In genomic region chr22:28600546-28601143, GRCh38 we compare ENCODE assay signal across 9 cellular contexts.
DNase-seq lines count a peak whose midpoint lies in the region; ATAC-seq and TF ChIP-seq lines count a peak whose summit lies in the region.
"Had no signal": no experiment of that assay in that cellular context is flagged by ENCODE, and none has a peak within 500 bp of the region (broad histone marks: within the 10 kb centered on the region; RNA-seq: fewer than 3 reads in every experiment).

No MANE protein-coding gene starts in this region.

- H3K9me2 ChIP-seq in Loucy (replicated peaks; ENCODE audit: low read depth, low read length) (no peaks in the 10 kb centered on the region), neural cell (ENCODE audit: insufficient read depth, low read length) (no peaks in the 10 kb centered on the region)

- ATAC-seq in GM18861 (IDR thresholded peaks at IDR 0.05; ENCODE audit: unreplicated experiment), result no peak
- ATAC-seq in HG02588 (IDR thresholded peaks at IDR 0.05; ENCODE audit: unreplicated experiment), result no peak

- H3F3A ChIP-seq in Loucy (ENCODE audit: low read depth) (no peaks in the 10 kb centered on the region), neural cell (ENCODE audit: insufficient read depth, low read length, poor library complexity, severe bottlenecking) (no peaks in the 10 kb centered on the region)

- TF ChIP-seq CTCF in Loucy (conservative IDR thresholded peaks at IDR 0.05; ENCODE audit: low read length) (peak; percentile 70), neural cell (IDR thresholded peaks at IDR 0.05; ENCODE audit: poor library complexity, severe bottlenecking) (peak; percentile 75)

- DNase-seq in EH (ENCODE audit: low read depth) (peak; percentile 65), RPMI7951 (ENCODE audit: low read depth) (peak; percentile 45), erythroblast (lab: John Stamatoyannopoulos, UW) (peak; percentile 55 to 73)
- no peak for DNase-seq in activated naive CD4-positive, alpha-beta T cell treated with Interleukin-2 at 50 U/mL for 16 hours

- H3K9ac ChIP-seq in Loucy (ENCODE audit: low read depth, low read length, poor library complexity, severe bottlenecking) (no peak overlapping the region), neural cell (ENCODE audit: low read length) (no peak overlapping the region)

- H3K79me2 ChIP-seq in Loucy (ENCODE audit: insufficient read depth, low read length) (no peaks in the 10 kb centered on the region), neural cell (replicated peaks; ENCODE audit: insufficient read depth, low read length) (no peaks in the 10 kb centered on the region)

- no peak overlapping the region for H3K27ac ChIP-seq in neural cell (ENCODE audit: low read length)
- H3K27ac ChIP-seq: skin epidermis had no signal

- H3K36me3 ChIP-seq in Loucy (ENCODE audit: insufficient read depth, low read length) (no peaks in the 10 kb centered on the region), neural cell (ENCODE audit: insufficient read depth, low read length) (no peaks in the 10 kb centered on the region)

- TF ChIP-seq RAD21 in neural cell (conservative IDR thresholded peaks at IDR 0.05), result peak; percentile 83

- TF ChIP-seq EP300 in neural cell (conservative IDR thresholded peaks at IDR 0.05; ENCODE audit: poor library complexity, severe bottlenecking), result no peak

- H4K20me1 ChIP-seq in Loucy (ENCODE audit: insufficient read depth, low read length, poor library complexity, severe bottlenecking), result no peaks in the 10 kb centered on the region
- no peaks in the 10 kb centered on the region for H4K20me1 ChIP-seq in neural cell (ENCODE audit: insufficient read depth)

- H3K4me3 ChIP-seq in Loucy (ENCODE audit: low read length, poor library complexity, severe bottlenecking) (no peak overlapping the region), neural cell (ENCODE audit: low read length) (no peak overlapping the region)
- H3K4me3 ChIP-seq: skin epidermis had no signal

- no peak overlapping the region for H3K4me2 ChIP-seq in Loucy (ENCODE audit: low read depth, low read length, poor library complexity, severe bottlenecking)
- H3K4me2 ChIP-seq in neural cell (ENCODE audit: low read length), result no peak overlapping the region

- H2AFZ ChIP-seq in Loucy (ENCODE audit: low read length) (no peak overlapping the region), neural cell (ENCODE audit: low read depth, low read length) (no peak overlapping the region)

- H3K9me3 ChIP-seq in Loucy (ENCODE audit: insufficient read depth, low read depth, low read length), result no peaks in the 10 kb centered on the region
- H3K9me3 ChIP-seq in neural cell (ENCODE audit: low read length), result no peaks in the 10 kb centered on the region

- no peak for TF ChIP-seq POLR2A in erythroblast (IDR thresholded peaks at IDR 0.05; ENCODE audit: low read length)

- peaks cover 13% of the 10 kb centered on the region for H3K4me1 ChIP-seq in Loucy (ENCODE audit: insufficient read depth, low read length, poor library complexity, severe bottlenecking)

- H3K27me3 ChIP-seq in Loucy (ENCODE audit: insufficient read depth, low read length, poor library complexity, severe bottlenecking) (no peaks in the 10 kb centered on the region), neural cell (ENCODE audit: insufficient read depth, low read depth, low read length) (no peaks in the 10 kb centered on the region)

TF ChIP-seq in neural cell, 6 proteins besides CTCF, POLR2A, EP300 and RAD21:
- TF ChIP-seq POLR2AphosphoS5 (IDR thresholded peaks at IDR 0.05) (no peak), SMC3 (conservative IDR thresholded peaks at IDR 0.05; ENCODE audit: poor library complexity) (peak; percentile 85)
